Comparison of ENCODE assay signal across 8 cellular contexts in genomic region chr3:115513411-115513800, GRCh38.
A peak's percentile ranks its signal among the peaks of the same experiment; 100 is the strongest.
DNase-seq lines count a peak whose midpoint lies in the region; ATAC-seq and TF ChIP-seq lines count a peak whose summit lies in the region.

No MANE protein-coding gene starts in this region.

- H3K4me1 ChIP-seq in left lung: peaks cover 0 to 10% of the 10 kb centered on the region in 2 donors
- H3K4me1 ChIP-seq in upper lobe of right lung: no peaks in the 10 kb centered on the region

- no peaks in the 10 kb centered on the region for H3K36me3 ChIP-seq in left lung
- H3K36me3 ChIP-seq in upper lobe of right lung: no peaks in the 10 kb centered on the region

- H3K36me3 Mint-ChIP-seq in activated naive CD4-positive, alpha-beta T cell treated with anti-CD3 and anti-CD28 coated beads, Interleukin-2, amount 50 U/mL, for 24 hours: peaks cover 2% of the 10 kb centered on the region

- in situ Hi-C loops in astrocyte of the cerebellum (cut with HindIII; ENCODE audit: low sequenced_read_pairs): no loop called here

- H3K9me3 Mint-ChIP-seq in activated naive CD4-positive, alpha-beta T cell treated with anti-CD3 and anti-CD28 coated beads, Interleukin-2, amount 50 U/mL, for 24 hours: no peaks in the 10 kb centered on the region

- no peak overlapping the region for H3K27ac Mint-ChIP-seq in activated naive CD4-positive, alpha-beta T cell treated with anti-CD3 and anti-CD28 coated beads, Interleukin-2, amount 50 U/mL, for 24 hours

- H3K4me1 Mint-ChIP-seq in activated naive CD4-positive, alpha-beta T cell treated with anti-CD3 and anti-CD28 coated beads, Interleukin-2, amount 50 U/mL, for 24 hours: peaks cover 21% of the 10 kb centered on the region

- H3K9me3 ChIP-seq in left lung: no peaks in the 10 kb centered on the region
- no peaks in the 10 kb centered on the region for H3K9me3 ChIP-seq in upper lobe of right lung

- peaks cover 30% of the 10 kb centered on the region for H3K27me3 Mint-ChIP-seq in activated naive CD4-positive, alpha-beta T cell treated with anti-CD3 and anti-CD28 coated beads, Interleukin-2, amount 50 U/mL, for 24 hours

- TF ChIP-seq CTCF in astrocyte of the cerebellum (IDR thresholded peaks at IDR 0.05; ENCODE audit: low read depth, low read length, missing control alignments) (no peak), left lung (IDR thresholded peaks at IDR 0.05) (no peak), upper lobe of right lung (IDR thresholded peaks at IDR 0.05) (no peak)

- H3K27ac ChIP-seq in left lung (no peak overlapping the region), upper lobe of right lung (no peak overlapping the region)

- DNase-seq in activated naive CD4-positive, alpha-beta T cell treated with Interleukin-2 at 50 U/mL for 16 hours: no peak
- DNase-seq in astrocyte of the cerebellum (ENCODE audit: low read depth): no peak
- DNase-seq in left lung: no peak
- no peak for DNase-seq in upper lobe of right lung
- DNase-seq in NCI-H774 (lab: John Stamatoyannopoulos, UW): no peak

- intact Hi-C loops in left lung (cut with DNase I) (no loop called here), upper lobe of right lung (cut with DNase I) (no loop called here)

- peak overlapping the region; percentile 88 for H3K4me3 Mint-ChIP-seq in activated naive CD4-positive, alpha-beta T cell treated with anti-CD3 and anti-CD28 coated beads, Interleukin-2, amount 50 U/mL, for 24 hours

- ATAC-seq in left lung (peak; percentile 38), upper lobe of right lung (no peak), HG02588 (IDR thresholded peaks at IDR 0.05; ENCODE audit: unreplicated experiment) (no peak), GM18511 (IDR thresholded peaks at IDR 0.05; ENCODE audit: unreplicated experiment) (no peak)

- H3K4me3 ChIP-seq in astrocyte of the cerebellum (ENCODE audit: low read depth, low read length): peak overlapping the region; percentile 51
- H3K4me3 ChIP-seq in left lung: peak overlapping the region; percentile 8 to 37
- peak overlapping the region; percentile 47 for H3K4me3 ChIP-seq in upper lobe of right lung

- H3K27me3 ChIP-seq in left lung: peaks cover 0 to 13% of the 10 kb centered on the region in 2 donors
- H3K27me3 ChIP-seq in upper lobe of right lung: no peaks in the 10 kb centered on the region
